ENCODE assay signal across 27 cellular contexts in genomic region chr2:82254728-82255127, GRCh38.
DNase-seq lines count a peak whose midpoint lies in the region; ATAC-seq, FAIRE-seq and TF ChIP-seq lines count a peak whose summit lies in the region.
"Had no signal": no experiment of that assay in that cellular context is flagged by ENCODE, and none has a peak within 500 bp of the region (broad histone marks: within the 10 kb centered on the region; RNA-seq: fewer than 3 reads in every experiment).

No MANE protein-coding gene starts in this region.

- no peak overlapping the region for H3K4me3 ChIP-seq in kidney (ENCODE audit: low read length in 2 of 2)
- H3K4me3 ChIP-seq: BLaER1 had no signal

- CTCF ChIA-PET in WTC11 (lab: Charles Lee): no interaction called here

- POLR2A ChIA-PET in WTC11 (lab: Charles Lee): no interaction called here

- DNase-seq in RCC 7860 (ENCODE audit: low spot score) (no peak), WTC11 (ENCODE audit: low spot score) (no peak), kidney (no peak), epidermal melanocyte (ENCODE audit: insufficient read length, low spot score) (no peak), anterior cingulate cortex (lab: John Stamatoyannopoulos, UW) (no peak), HPDE6-E6E7 (ENCODE audit: extremely low spot score) (no peak)
- DNase-seq: ACHN; BE2C; C1 segment of cervical spinal cord; CD4-positive, alpha-beta memory T cell; CD4-positive, CD25-positive, alpha-beta regulatory T cell; CD8-positive, alpha-beta memory T cell; COR-L47; DMS 273 treated with DMSO at 0.1 percent for 48 hours; DMS153; DMS53; DMS79; DND-41; EL; GF-D8 had no signal

- H3K27me3 Mint-ChIP-seq in WTC11 (ENCODE audit: low read depth): no peaks in the 10 kb centered on the region
- H3K27me3 Mint-ChIP-seq: CD4-positive, alpha-beta memory T cell; CD4-positive, CD25-positive, alpha-beta regulatory T cell; CD8-positive, alpha-beta memory T cell had no signal

- intact Hi-C loops in kidney (cut with DNase I): no loop called here

- H3K9me3 ChIP-seq in kidney (ENCODE audit: control insufficient read depth in 1 of 2, low read length in 2 of 2): no peaks in the 10 kb centered on the region
- H3K9me3 ChIP-seq: BE2C, BLaER1 had no signal

- H3K27ac ChIP-seq in kidney (ENCODE audit: low read depth in 2 of 2, low read length in 2 of 2): no peak overlapping the region
- H3K27ac ChIP-seq: 22Rv1, BLaER1 had no signal

- ATAC-seq in WTC11 (no peak), HG03108 (IDR thresholded peaks at IDR 0.05; ENCODE audit: unreplicated experiment) (no peak)

- H3K27ac Mint-ChIP-seq in WTC11: no peak overlapping the region
- H3K27ac Mint-ChIP-seq: CD14-positive monocyte; CD4-positive, alpha-beta memory T cell; CD4-positive, CD25-positive, alpha-beta regulatory T cell had no signal

- no peaks in the 10 kb centered on the region for H3K4me1 Mint-ChIP-seq in WTC11
- H3K4me1 Mint-ChIP-seq: CD14-positive monocyte; CD4-positive, alpha-beta memory T cell; CD4-positive, CD25-positive, alpha-beta regulatory T cell; CD8-positive, alpha-beta memory T cell had no signal

- H3K9me3 Mint-ChIP-seq in WTC11: peaks cover 43% of the 10 kb centered on the region

- H3K36me3 Mint-ChIP-seq in WTC11: peaks cover 23% of the 10 kb centered on the region
- H3K36me3 Mint-ChIP-seq: CD14-positive monocyte; CD4-positive, alpha-beta memory T cell; CD4-positive, CD25-positive, alpha-beta regulatory T cell; CD8-positive, alpha-beta memory T cell had no signal

- no peak overlapping the region for H3K4me3 Mint-ChIP-seq in WTC11
- H3K4me3 Mint-ChIP-seq: CD14-positive monocyte; CD4-positive, alpha-beta memory T cell; CD4-positive, CD25-positive, alpha-beta regulatory T cell; CD8-positive, alpha-beta memory T cell had no signal

- H3K4me1 ChIP-seq in kidney (ENCODE audit: control insufficient read depth in 1 of 2, insufficient read depth in 1 of 2, low read depth in 1 of 2, low read length in 2 of 2): no peaks in the 10 kb centered on the region
- H3K4me1 ChIP-seq: BE2C, BLaER1 had no signal

- no peak overlapping the region for H3K9ac ChIP-seq in kidney (ENCODE audit: low read length in 2 of 2)
- H3K9ac ChIP-seq: BLaER1 had no signal

- FAIRE-seq in A204.1 (lab: Jason Lieb, UNC) (peak; percentile 83), RCC 7860 (lab: Jason Lieb, UNC) (peak; percentile 46), kidney (lab: Jason Lieb, UNC) (peak; percentile 33)
- FAIRE-seq: GM12891, GM19239 had no signal

- TF ChIP-seq CTCF in WTC11 (IDR thresholded peaks at IDR 0.05) (no peak), kidney (IDR thresholded peaks at IDR 0.05; ENCODE audit: borderline replicate concordance, extremely low read depth, insufficient read depth) (no peak)

- no peaks in the 10 kb centered on the region for H3K36me3 ChIP-seq in kidney (ENCODE audit: control insufficient read depth in 1 of 2, insufficient read depth in 2 of 2, low read length in 2 of 2)
- H3K36me3 ChIP-seq: BE2C, BLaER1 had no signal

TF ChIP-seq in WTC11, 78 proteins besides CTCF, POLR2A, EP300 and RAD21:
- no peak for TF ChIP-seq FOXP1 (CRISPR knock-in tag; IDR thresholded peaks at IDR 0.05; ENCODE audit: borderline replicate concordance)
- peak; percentile 91 for TF ChIP-seq HMGA2 (CRISPR knock-in tag; IDR thresholded peaks at IDR 0.05)
